ENCODE assay signal across 8 cellular contexts in genomic region chrX:149830192-149830873, GRCh38. TPM values are rescaled to one million over a fixed set of nuclear protein-coding genes. Genes with fewer than 3 reads are reported as not detected.
DNase-seq lines count a peak whose midpoint lies in the region; ATAC-seq and TF ChIP-seq lines count a peak whose summit lies in the region.

No MANE protein-coding gene starts in this region.

- H3K9me3 Mint-ChIP-seq in stimulated activated effector memory CD8-positive, alpha-beta T cell treated with anti-CD3 and anti-CD28 coated beads, Interleukin-12 subunit alpha, Interleukin-12 subunit beta, amount 100 ng/mL, for 72 hours = no peaks in the 10 kb centered on the region

- intact Hi-C loops in heart left ventricle (cut with DNase I) = no loop called here

- H3K4me1 Mint-ChIP-seq in stimulated activated effector memory CD8-positive, alpha-beta T cell treated with anti-CD3 and anti-CD28 coated beads, Interleukin-12 subunit alpha, Interleukin-12 subunit beta, amount 100 ng/mL, for 72 hours = peaks cover 40% of the 10 kb centered on the region

- H3K27ac Mint-ChIP-seq in stimulated activated effector memory CD8-positive, alpha-beta T cell treated with anti-CD3 and anti-CD28 coated beads, Interleukin-12 subunit alpha, Interleukin-12 subunit beta, amount 100 ng/mL, for 72 hours = peak overlapping the region; percentile 36

- WGBS in heart left ventricle, 4 donors = 2 to 24% (median 13%) methylated on average over 18 of the region's 18 CpGs

- TF ChIP-seq POLR2A in heart left ventricle (IDR thresholded peaks at IDR 0.05) = no peak

- peak; percentile 41 for ATAC-seq in GM18858 (IDR thresholded peaks at IDR 0.05; ENCODE audit: unreplicated experiment)
- ATAC-seq in HG02884 (IDR thresholded peaks at IDR 0.05; ENCODE audit: unreplicated experiment) = peak; percentile 45
- no peak for ATAC-seq in heart left ventricle
- ATAC-seq in stimulated activated effector memory CD8-positive, alpha-beta T cell treated with anti-CD3 and anti-CD28 coated beads, Interleukin-12 subunit alpha, Interleukin-12 subunit beta, amount 100 ng/mL, for 72 hours = peak; percentile 94

- H3K27me3 ChIP-seq in heart left ventricle = peaks cover 0 to 23% (median 0%) of the 10 kb centered on the region in 9 donors

- H3K27ac ChIP-seq in heart left ventricle = no peak overlapping the region

- peaks cover 8% of the 10 kb centered on the region for H3K36me3 Mint-ChIP-seq in stimulated activated effector memory CD8-positive, alpha-beta T cell treated with anti-CD3 and anti-CD28 coated beads, Interleukin-12 subunit alpha, Interleukin-12 subunit beta, amount 100 ng/mL, for 72 hours

- H3K4me3 ChIP-seq in heart left ventricle = peak overlapping the region in 7 of 12 donors; percentile 10 to 44 (median 35)

- peaks cover 0 to 6% (median 0%) of the 10 kb centered on the region in 12 donors for H3K4me1 ChIP-seq in heart left ventricle

- peak; percentile 44 to 46 for DNase-seq in activated T-cell treated with anti-CD3 and anti-CD28 coated beads, Interleukin-2, amount 50 U/mL, for 48 hours
- DNase-seq in heart left ventricle (no peak), GF-D8 (lab: John Stamatoyannopoulos, UW) (no peak), MV-4-11 (lab: John Stamatoyannopoulos, UW) (no peak), T1000 (lab: John Stamatoyannopoulos, UW) (no peak)
- DNase-seq in stimulated activated effector memory CD8-positive, alpha-beta T cell treated with anti-CD3 and anti-CD28 coated beads, Interleukin-12 subunit alpha, Interleukin-12 subunit beta, amount 100 ng/mL, for 72 hours (ENCODE audit: low spot score in 2 of 2) = peak in 1 of 2 donors; percentile 59

- H3K36me3 ChIP-seq in heart left ventricle = no peaks in the 10 kb centered on the region

- H3K4me3 Mint-ChIP-seq in stimulated activated effector memory CD8-positive, alpha-beta T cell treated with anti-CD3 and anti-CD28 coated beads, Interleukin-12 subunit alpha, Interleukin-12 subunit beta, amount 100 ng/mL, for 72 hours = peak overlapping the region; percentile 68

- TF ChIP-seq CTCF in heart left ventricle (IDR thresholded peaks at IDR 0.05) = no peak

- H3K9me3 ChIP-seq in heart left ventricle = no peaks in the 10 kb centered on the region

RNA-seq across cellular contexts. Expression of gene MAGEA9, which starts 48.6 kb away (rescaled TPM):
- not detected for total RNA-seq in heart left ventricle
- not detected for polyA plus RNA-seq in heart left ventricle

RNA-seq across cellular contexts. Expression of gene MAGEA8, which starts 50.6 kb away (rescaled TPM):
- not detected for total RNA-seq in heart left ventricle
- polyA plus RNA-seq in heart left ventricle = not detected

RNA-seq across cellular contexts. Expression of gene HSFX1, which starts 56.5 kb away (rescaled TPM):
- 1 to 10 TPM in 8 of 9 donors, under 1 TPM in 1; 0.94 to 3.3 (median 2.3) TPM for total RNA-seq in heart left ventricle
- 1 to 10 TPM in 1 of 2 donors, under 1 TPM in 1; 0.73 to 1.6 TPM for polyA plus RNA-seq in heart left ventricle

Comparison
In these comparisons a context has a peak if more than half of its experiments do, and no peak if none do; other contexts are left out.
1. ATAC-seq: peak in GM18858 (single experiment), HG02884 (single experiment) and stimulated activated effector memory CD8-positive, alpha-beta T cell treated with anti-CD3 and anti-CD28 coated beads, Interleukin-12 subunit alpha, Interleukin-12 subunit beta, amount 100 ng/mL, for 72 hours (single experiment); none in heart left ventricle (0 of 4).
2. DNase-seq: peak in activated T-cell treated with anti-CD3 and anti-CD28 coated beads, Interleukin-2, amount 50 U/mL, for 48 hours (2 of 2); none in heart left ventricle (0 of 5), GF-D8 (single experiment), MV-4-11 (single experiment) and T1000 (single experiment).